1 cellular context compared by ENCODE assay signal in the genomic region with DNA sequence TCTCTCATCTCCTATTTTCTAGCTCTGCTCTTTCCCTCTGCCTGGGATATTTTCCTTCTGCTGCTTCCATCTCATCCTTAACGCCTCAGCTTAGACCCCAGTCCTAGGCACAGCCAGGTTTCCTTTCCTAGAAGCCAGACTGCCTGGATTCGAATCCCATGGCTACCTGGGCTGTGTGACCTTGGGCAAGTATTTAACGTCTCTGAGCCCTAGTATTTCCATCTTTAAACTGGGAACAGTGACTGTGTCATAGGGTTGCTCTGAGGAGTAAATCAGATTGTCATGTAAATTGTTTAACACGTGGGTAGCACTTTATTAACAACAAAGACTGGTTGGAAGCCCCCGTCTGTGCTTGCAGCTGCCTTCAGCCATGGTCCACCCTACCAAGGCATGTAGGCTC.
TF ChIP-seq lines count a peak whose summit lies in the region.

No MANE protein-coding gene starts in this region.

TF ChIP-seq in H1, 55 proteins besides CTCF, POLR2A, EP300 and RAD21:
- TF ChIP-seq KDM1A (IDR thresholded peaks at IDR 0.05; ENCODE audit: borderline replicate concordance, low read length) (peak; percentile 55; the same call in 1 of the 2 replicates), TCF12 (IDR thresholded peaks at IDR 0.05; ENCODE audit: low read depth, low read length) (no peak)
